Comparison of ENCODE assay signal across 23 cellular contexts in genomic region chr1:186541003-186541402, GRCh38.
"Had no signal": no experiment of that assay in that cellular context is flagged by ENCODE, and none has a peak within 500 bp of the region (broad histone marks: within the 10 kb centered on the region; RNA-seq: fewer than 3 reads in every experiment).

No MANE protein-coding gene starts in this region.

- H3K36me3 ChIP-seq: breast epithelium, gastrocnemius medialis, pancreas, transverse colon had no signal

- H3K9me3 ChIP-seq: gastrocnemius medialis, pancreas, transverse colon had no signal

- H3K27ac ChIP-seq: breast epithelium, epithelial cell of prostate, gastrocnemius medialis, pancreas, psoas muscle, transverse colon had no signal

- H3K4me3 ChIP-seq: breast epithelium, gastrocnemius medialis, pancreas, psoas muscle, transverse colon had no signal

- H3K4me1 ChIP-seq: breast epithelium, gastrocnemius medialis, pancreas, psoas muscle had no signal

- FAIRE-seq: colon, endometrium, pancreas, urothelium cell line had no signal

- H3K27me3 ChIP-seq: breast epithelium, gastrocnemius medialis, pancreas, transverse colon had no signal

- DNase-seq: activated CD4-positive, alpha-beta memory T cell treated with anti-CD3 and anti-CD28 coated beads, Interleukin-2, amount 10 ng/mL, durations not matched to agents 7 days and 5 days; activated CD4-positive, alpha-beta T cell treated with anti-CD3 and anti-CD28 coated beads for 1 hour; activated CD4-positive, alpha-beta T cell treated with anti-CD3 and anti-CD28 coated beads, Interleukin-2, amount 10 ng/mL, durations not matched to agents 7 days and 5 days; activated T-cell treated with anti-CD3 and anti-CD28 coated beads, Interleukin-2, amount 50 U/mL, for 48 hours; dermis blood vessel endothelial cell; effector CD4-positive, alpha-beta T cell; gastrocnemius medialis; glutamatergic neuron; islet precursor cell; naive thymus-derived CD8-positive, alpha-beta T cell; nucleus accumbens; psoas muscle; stimulated activated CD4-positive, alpha-beta T cell treated with anti-CD3 and anti-CD28 coated beads, Interleukin-15, amount 100 ng/mL, for 24 hours; stimulated activated CD4-positive, alpha-beta T cell treated with anti-CD3 and anti-CD28 coated beads, Interleukin-2, amount 100 ng/mL, for 24 hours; stimulated activated naive B cell treated with anti-CD40 and anti-IgM and Interleukin-4, amounts not matched to agents 10 μg/mL and 1 μg/mL and 100 μg/mL, for 72 hours; T-helper 2 cell; transverse colon had no signal
